Comparison of ENCODE assay signal across 8 cellular contexts in genomic region chr17:36601303-36602029, GRCh38. TPM values are rescaled to one million over a fixed set of nuclear protein-coding genes. Genes with fewer than 3 reads are reported as not detected.
DNase-seq lines count a peak whose midpoint lies in the region; ATAC-seq and TF ChIP-seq lines count a peak whose summit lies in the region.

Gene MRM1, plus strand, starts transcription at chr17:36601583. Its CDS starts 228 bp downstream, at chr17:36601811.

- peak within 1 kb of the TSS; percentile 94 for H3K4me3 Mint-ChIP-seq in activated CD4-positive, alpha-beta T cell treated with anti-CD3 and anti-CD28 coated beads, Interleukin-2, amount 10 ng/mL, durations not matched to agents 24 days and 14 days

- H3K9ac ChIP-seq in colonic mucosa (ENCODE audit: low read depth in 2 of 2, low read length in 2 of 2), result peak within 1 kb of the TSS; percentile 85 to 93

- H3K36me3 Mint-ChIP-seq in activated CD4-positive, alpha-beta T cell treated with anti-CD3 and anti-CD28 coated beads, Interleukin-2, amount 10 ng/mL, durations not matched to agents 24 days and 14 days (ENCODE audit: low read depth), result peaks cover 20% of the 10 kb centered on the region

- H3K4me1 Mint-ChIP-seq in activated CD4-positive, alpha-beta T cell treated with anti-CD3 and anti-CD28 coated beads, Interleukin-2, amount 10 ng/mL, durations not matched to agents 24 days and 14 days, result peaks cover 33% of the 10 kb centered on the region

- no peaks in the 10 kb centered on the region for H3K36me3 ChIP-seq in colonic mucosa

- TF ChIP-seq CTCF in colonic mucosa (IDR thresholded peaks at IDR 0.05), result no peak

- H3K4me3 ChIP-seq in colonic mucosa, result peak within 1 kb of the TSS; percentile 76

- ATAC-seq in GM19035 (IDR thresholded peaks at IDR 0.05; ENCODE audit: unreplicated experiment), result peak; percentile 82
- peak; percentile 62 for ATAC-seq in HG03378 (IDR thresholded peaks at IDR 0.05; ENCODE audit: unreplicated experiment)
- ATAC-seq in left lobe of liver, result peak; percentile 91

- no peaks in the 10 kb centered on the region for H3K9me3 ChIP-seq in colonic mucosa

- no peaks in the 10 kb centered on the region for H3K27me3 Mint-ChIP-seq in activated CD4-positive, alpha-beta T cell treated with anti-CD3 and anti-CD28 coated beads, Interleukin-2, amount 10 ng/mL, durations not matched to agents 24 days and 14 days

- H3K4me1 ChIP-seq in colonic mucosa, result peaks cover 19% of the 10 kb centered on the region

- peak; percentile 96 to 97 for DNase-seq in AML-193 (lab: John Stamatoyannopoulos, UW)
- DNase-seq in NCI-H526 (lab: John Stamatoyannopoulos, UW), result peak; percentile 64 to 95
- peak; percentile 96 for DNase-seq in activated CD4-positive, alpha-beta T cell treated with anti-CD3 and anti-CD28 coated beads, Interleukin-2, amount 10 ng/mL, durations not matched to agents 24 days and 14 days
- DNase-seq in colonic mucosa, result peak; percentile 95
- peak; percentile 93 for DNase-seq in left lobe of liver (ENCODE audit: low spot score)
- DNase-seq in stimulated activated CD4-positive, alpha-beta T cell treated with anti-CD3 and anti-CD28 coated beads, Interleukin-1b, Interleukin-23, amount 100 ng/mL, for 48 hours, result peak; percentile 90

- intact Hi-C loops in activated CD4-positive, alpha-beta T cell treated with anti-CD3 and anti-CD28 coated beads, Interleukin-2, amount 10 ng/mL, durations not matched to agents 24 days and 14 days (cut with micrococcal nuclease), result loop anchor here (1.0 to 10.0 kb wide), 3 partner anchors 9 to 763 kb away; no protein-coding TSS in a partner anchor
- intact Hi-C loops in colonic mucosa (cut with DNase I), result loop anchor here (10.0 kb wide), 1 partner anchor 773 kb away; the partner anchor contains the start of gene C17orf78

- no peaks in the 10 kb centered on the region for H3K9me3 Mint-ChIP-seq in activated CD4-positive, alpha-beta T cell treated with anti-CD3 and anti-CD28 coated beads, Interleukin-2, amount 10 ng/mL, durations not matched to agents 24 days and 14 days

- no peaks in the 10 kb centered on the region for H3K27me3 ChIP-seq in colonic mucosa

- H3K27ac ChIP-seq in colonic mucosa, result peak within 1 kb of the TSS; percentile 68

- peak within 1 kb of the TSS; percentile 90 for H3K27ac Mint-ChIP-seq in activated CD4-positive, alpha-beta T cell treated with anti-CD3 and anti-CD28 coated beads, Interleukin-2, amount 10 ng/mL, durations not matched to agents 24 days and 14 days

RNA-seq across cellular contexts. Expression of gene MRM1, which starts in this region (rescaled TPM):
- 25.1 and 26.8 TPM in 2 replicates for total RNA-seq in activated CD4-positive, alpha-beta T cell treated with anti-CD3 and anti-CD28 coated beads, Interleukin-2, amount 10 ng/mL, durations not matched to agents 24 days and 14 days
- total RNA-seq in colonic mucosa (10 to 100 TPM in 1 of 2 donors, 1 to 10 TPM in 1; 6.2 to 26.5 TPM), left lobe of liver (6.4 TPM)

Comparison
In these comparisons a context has a peak if more than half of its experiments do, and no peak if none do; other contexts are left out.
1. Peak in every context shown above with its lines: DNase-seq, ATAC-seq, H3K4me3 ChIP-seq and H3K27ac ChIP-seq.